In the genomic region with DNA sequence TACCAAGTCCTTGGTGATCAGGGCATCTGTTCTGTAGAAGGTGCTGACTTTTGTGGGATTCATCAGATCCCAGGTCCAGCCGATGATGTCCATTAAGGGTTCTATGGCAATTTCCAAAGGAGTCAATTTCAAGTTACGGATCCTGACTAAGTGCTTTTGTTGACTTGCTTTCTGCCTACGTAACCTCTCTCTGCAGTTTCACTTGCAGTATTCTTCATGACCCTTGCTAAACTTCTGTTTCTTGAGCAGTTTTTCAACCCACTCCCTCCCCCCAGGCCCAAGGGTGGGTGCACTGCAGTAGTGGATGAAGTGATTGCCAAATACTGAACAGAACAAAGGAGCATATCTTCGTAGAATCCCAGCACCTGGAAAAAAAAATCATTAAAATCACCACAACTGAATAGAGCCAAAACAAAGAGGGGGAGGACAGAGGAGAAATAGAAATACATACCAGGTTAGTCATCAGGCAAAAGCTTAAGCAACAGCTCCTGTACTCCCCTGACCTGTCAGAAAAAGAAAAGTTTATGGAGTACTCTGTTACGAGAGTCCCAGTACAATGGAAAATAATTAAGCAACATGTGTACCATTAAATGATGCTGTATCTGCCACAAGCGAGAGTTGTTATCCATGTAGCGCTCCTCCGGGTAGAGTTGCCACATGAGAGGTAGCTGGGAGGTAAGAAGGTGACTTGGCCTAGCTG, we compare ENCODE assay signal across 11 cellular contexts. TPM values are rescaled to one million over a fixed set of nuclear protein-coding genes. Genes with fewer than 3 reads are reported as not detected.
DNase-seq lines count a peak whose midpoint lies in the region; ATAC-seq and TF ChIP-seq lines count a peak whose summit lies in the region.
"Had no signal": no experiment of that assay in that cellular context is flagged by ENCODE, and none has a peak within 500 bp of the region (broad histone marks: within the 10 kb centered on the region; RNA-seq: fewer than 3 reads in every experiment).

No MANE protein-coding gene starts in this region.

- DNase-seq in H4 (ENCODE audit: low spot score) = peak; percentile 12
- peak; percentile 34 for DNase-seq in astrocyte of the spinal cord (ENCODE audit: low read depth, low spot score)
- DNase-seq in mesothelial cell of epicardium (ENCODE audit: low spot score in 2 of 2, unreplicated experiment in 2 of 2) = no peak
- DNase-seq in brain microvascular endothelial cell = no peak
- DNase-seq: amniotic stem cell, NCI-H187 had no signal

- in situ Hi-C loops in astrocyte of the spinal cord (cut with HindIII; ENCODE audit: low sequenced_read_pairs) = no loop called here
- in situ Hi-C loops in brain microvascular endothelial cell (cut with HindIII; ENCODE audit: low pct_ligation_motif_present, low sequenced_read_pairs) = no loop called here

- H3K27me3 ChIP-seq in brain microvascular endothelial cell (replicated peaks) = no peaks in the 10 kb centered on the region

- peak overlapping the region; percentile 35 for H3K27ac Mint-ChIP-seq in mesothelial cell of epicardium
- H3K27ac Mint-ChIP-seq: nephron; stimulated activated memory B cell treated with anti-CD40 and anti-IgM and Interleukin-4, amounts not matched to agents 10 μg/mL and 1 μg/mL and 100 μg/mL, for 72 hours; T-helper 2 cell treated with Interferon-gamma antibody and Interleukin-4, amounts not matched to agents 5 μg/mL and 100 μg/mL, for 36 hours had no signal

- H3K4me3 Mint-ChIP-seq in mesothelial cell of epicardium = no peak overlapping the region
- H3K4me3 Mint-ChIP-seq: nephron; stimulated activated memory B cell treated with anti-CD40 and anti-IgM and Interleukin-4, amounts not matched to agents 10 μg/mL and 1 μg/mL and 100 μg/mL, for 72 hours; T-helper 2 cell treated with Interferon-gamma antibody and Interleukin-4, amounts not matched to agents 5 μg/mL and 100 μg/mL, for 36 hours had no signal

- ATAC-seq in HG02981 (IDR thresholded peaks at IDR 0.05; ENCODE audit: unreplicated experiment) (no peak), HG02970 (IDR thresholded peaks at IDR 0.05; ENCODE audit: low FRiP score, unreplicated experiment) (no peak)
- ATAC-seq: stimulated activated memory B cell treated with anti-CD40 and anti-IgM and Interleukin-4, amounts not matched to agents 10 μg/mL and 1 μg/mL and 100 μg/mL, for 72 hours had no signal

- H3K4me1 Mint-ChIP-seq in mesothelial cell of epicardium = peaks cover 7% of the 10 kb centered on the region

- no peaks in the 10 kb centered on the region for H3K27me3 Mint-ChIP-seq in mesothelial cell of epicardium (ENCODE audit: low read depth)
- H3K27me3 Mint-ChIP-seq: stimulated activated memory B cell treated with anti-CD40 and anti-IgM and Interleukin-4, amounts not matched to agents 10 μg/mL and 1 μg/mL and 100 μg/mL, for 72 hours had no signal

- TF ChIP-seq CTCF in astrocyte of the spinal cord (IDR thresholded peaks at IDR 0.05; ENCODE audit: low read depth, low read length) (no peak), mesothelial cell of epicardium (IDR thresholded peaks at IDR 0.05; ENCODE audit: unreplicated experiment) (no peak), brain microvascular endothelial cell (IDR thresholded peaks at IDR 0.05; ENCODE audit: low read depth, low read length, missing control alignments) (no peak)

- no peaks in the 10 kb centered on the region for H3K36me3 ChIP-seq in brain microvascular endothelial cell (replicated peaks)

- peaks cover 4% of the 10 kb centered on the region for H3K36me3 Mint-ChIP-seq in mesothelial cell of epicardium
- H3K36me3 Mint-ChIP-seq: stimulated activated memory B cell treated with anti-CD40 and anti-IgM and Interleukin-4, amounts not matched to agents 10 μg/mL and 1 μg/mL and 100 μg/mL, for 72 hours had no signal

- no peak overlapping the region for H3K27ac ChIP-seq in brain microvascular endothelial cell

- H3K4me3 ChIP-seq in astrocyte of the spinal cord (ENCODE audit: low read depth, low read length) = no peak overlapping the region
- no peak overlapping the region for H3K4me3 ChIP-seq in brain microvascular endothelial cell (ENCODE audit: low read depth, low read length)

- H3K9me3 Mint-ChIP-seq in mesothelial cell of epicardium = peaks cover 4% of the 10 kb centered on the region
- H3K9me3 Mint-ChIP-seq: stimulated activated memory B cell treated with anti-CD40 and anti-IgM and Interleukin-4, amounts not matched to agents 10 μg/mL and 1 μg/mL and 100 μg/mL, for 72 hours; T-helper 2 cell treated with Interferon-gamma antibody and Interleukin-4, amounts not matched to agents 5 μg/mL and 100 μg/mL, for 36 hours had no signal

RNA-seq across cellular contexts. Expression of a gene that starts 5.8 kb away (rescaled TPM):
- 20.4 and 29.7 TPM in 2 replicates for total RNA-seq in H4 (2014; rRNA removed; shearing (Covaris generic))
- total RNA-seq in mesothelial cell of epicardium = 5.5 to 6.6 TPM (median 6.2 TPM) in 3 replicates

RNA-seq across cellular contexts. Expression of a gene that starts 5.8 kb away (rescaled TPM):
- 4.1 and 4.5 TPM in 2 replicates for total RNA-seq in H4 (2014; rRNA removed; shearing (Covaris generic))
- total RNA-seq in mesothelial cell of epicardium = 10.4 to 13.0 TPM (median 13.0 TPM) in 3 replicates

RNA-seq across cellular contexts. Expression of a gene that starts 6.1 kb away (rescaled TPM):
- 7.5 and 10.2 TPM in 2 replicates for total RNA-seq in H4 (2014; rRNA removed; shearing (Covaris generic))
- 18.9 to 19.2 TPM (median 19.0 TPM) in 3 replicates for total RNA-seq in mesothelial cell of epicardium

RNA-seq across cellular contexts. Expression of a gene that starts 38.5 kb away (rescaled TPM):
- 61.2 and 73.0 TPM in 2 replicates for total RNA-seq in H4 (2014; rRNA removed; shearing (Covaris generic))
- total RNA-seq in mesothelial cell of epicardium = 57.9 to 64.1 TPM (median 61.2 TPM) in 3 replicates

RNA-seq across cellular contexts. Expression of a gene that starts 42.7 kb away (rescaled TPM):
- 2.5 and 2.8 TPM in 2 replicates for total RNA-seq in H4 (2014; rRNA removed; shearing (Covaris generic))
- total RNA-seq in mesothelial cell of epicardium = 2.2 to 3.9 TPM (median 2.8 TPM) in 3 replicates

Comparison
In these comparisons a context has a peak if more than half of its experiments do, and no peak if none do; other contexts are left out.
1. DNase-seq: peak in H4 (single experiment) and astrocyte of the spinal cord (single experiment); none in mesothelial cell of epicardium (0 of 2) and brain microvascular endothelial cell (single experiment).